1 cellular context compared by ENCODE assay signal in genomic region chr7:128386415-128386925, GRCh38.
TF ChIP-seq lines count a peak whose summit lies in the region.

No MANE protein-coding gene starts in this region.

TF ChIP-seq in SK-N-SH, 30 proteins besides CTCF, POLR2A, EP300 and RAD21 (continued from another document):
- TF ChIP-seq PBX3 (IDR thresholded peaks at IDR 0.05): no peak
- no peak for TF ChIP-seq GABPA (IDR thresholded peaks at IDR 0.05; ENCODE audit: low read depth)
TF ChIP-seq in SK-N-SH: peak in this region for 0.
